In the genomic region with DNA sequence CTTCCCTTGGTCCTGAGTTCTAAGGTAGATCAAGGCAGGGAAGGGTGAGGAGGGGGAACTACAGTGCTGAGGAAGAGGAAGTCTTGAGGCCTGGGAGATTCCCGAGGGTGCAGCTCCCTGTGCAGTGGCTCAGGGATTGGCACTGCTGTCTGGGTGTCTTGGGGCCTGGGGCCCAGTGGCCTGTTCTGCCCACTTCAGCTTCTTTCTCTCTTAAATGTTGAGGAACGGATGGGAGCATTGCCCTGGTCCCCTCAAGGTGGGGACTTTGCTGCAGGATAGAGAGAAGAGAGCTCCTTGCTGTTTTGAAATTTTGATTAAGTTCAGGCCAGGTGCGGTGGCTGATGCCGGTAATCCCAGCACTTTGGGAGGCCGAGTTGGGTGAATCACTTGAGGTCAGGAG, we compare ENCODE assay signal across 1 cellular context.
TF ChIP-seq lines count a peak whose summit lies in the region.

No MANE protein-coding gene starts in this region.

TF ChIP-seq in GM12878, 131 proteins besides CTCF, POLR2A, EP300 and RAD21:
- peak; percentile 15; the same call in 1 of the 2 replicates for TF ChIP-seq SPI1 (IDR thresholded peaks at IDR 0.05; ENCODE audit: borderline replicate concordance, insufficient read depth, low read depth, low read length)
- no peak for TF ChIP-seq STAT3 (IDR thresholded peaks at IDR 0.05; ENCODE audit: low read depth, low read length)
- TF ChIP-seq RB1 (IDR thresholded peaks at IDR 0.05; ENCODE audit: borderline replicate concordance): no peak
